Comparison of ENCODE assay signal across 9 cellular contexts in genomic region chr15:45167631-45168205, GRCh38. TPM values are rescaled to one million over a fixed set of nuclear protein-coding genes. Genes with fewer than 3 reads are reported as not detected.
DNase-seq lines count a peak whose midpoint lies in the region; ATAC-seq, FAIRE-seq and TF ChIP-seq lines count a peak whose summit lies in the region.
"Had no signal": no experiment of that assay in that cellular context is flagged by ENCODE, and none has a peak within 500 bp of the region (broad histone marks: within the 10 kb centered on the region; RNA-seq: fewer than 3 reads in every experiment).

No MANE protein-coding gene starts in this region.

- peak overlapping the region; percentile 90; the same call in 1 of the 2 replicates for H3K9ac ChIP-seq in SK-N-SH
- H3K9ac ChIP-seq in HepG2 (ENCODE audit: insufficient read depth, low read depth, low read length) = 0 out of 2 replicates have a peak overlapping the region, but pooled peaks have one; percentile 84

- ATAC-seq in SK-N-SH treated with all-trans-retinoic acid at 6 μM for 48 hours (no peak), HepG2 (no peak)

- H3K27ac ChIP-seq in SK-N-SH (ENCODE audit: low read depth in 2 of 2, low read length in 1 of 2) (peak overlapping the region; percentile 84 to 100; a peak in 3 of 4 replicates), adrenal gland (peak overlapping the region; percentile 74 to 97 (median 94)), HepG2 (ENCODE audit: extremely low read length, insufficient read depth, low read length) (peak overlapping the region; percentile 18), substantia nigra (ENCODE audit: low read depth, low read length, poor library complexity, severe bottlenecking) (peak overlapping the region; percentile 95)

- H3K9me3 ChIP-seq in SK-N-SH (no peaks in the 10 kb centered on the region), adrenal gland (replicated peaks in 1 of 3) (no peaks in the 10 kb centered on the region), HepG2 (ENCODE audit: low read length) (no peaks in the 10 kb centered on the region)

- DNase-seq in SK-N-SH = no peak
- no peak for DNase-seq in adrenal gland
- DNase-seq in HepG2 (ENCODE audit: low spot score) = no peak
- DNase-seq in substantia nigra (lab: John Stamatoyannopoulos, UW) = peak in 1 of 49 donors; percentile 27
- DNase-seq in NCI-H187 treated with DMSO at 0.1 percent for 48 hours (lab: John Stamatoyannopoulos, UW) = no peak
- no peak for DNase-seq in NOMO-1 treated with DMSO at 0.1 percent for 48 hours (lab: John Stamatoyannopoulos, UW; ENCODE audit: unreplicated experiment)
- DNase-seq in stimulated activated CD8-positive, alpha-beta memory T cell treated with anti-CD3 and anti-CD28 coated beads, Interleukin-4, amount 100 ng/mL, for 48 hours = no peak

- H2AFZ ChIP-seq in SK-N-SH (ENCODE audit: low read depth) (no peak overlapping the region), HepG2 (ENCODE audit: low read length) (no peak overlapping the region)

- TF ChIP-seq POLR2A in adrenal gland (IDR thresholded peaks at IDR 0.05) (no peak), HepG2 (IDR thresholded peaks at IDR 0.05; ENCODE audit: insufficient read depth in 1 of 2, low read depth in 2 of 2, low read length in 2 of 2) (no peak)

- 0 out of 2 replicates have a peak overlapping the region, but pooled peaks have one; percentile 88 for H3K4me2 ChIP-seq in SK-N-SH
- no peak overlapping the region for H3K4me2 ChIP-seq in HepG2 (ENCODE audit: low read depth, low read length)

- intact Hi-C loops in adrenal gland (cut with DNase I) = loop anchor here (5.0 to 10.0 kb wide), 4 partner anchors 35 to 237 kb away; a partner anchor contains a TSS
- intact Hi-C loops in HepG2 (cut with micrococcal nuclease; ENCODE audit: unreplicated experiment) = loop anchor here (1.0 kb wide), 2 partner anchors 20 to 31 kb away; partner anchors contain the start of gene SHF

- TF ChIP-seq RAD21 in SK-N-SH (IDR thresholded peaks at IDR 0.05; ENCODE audit: low read length) (no peak), HepG2 (CRISPR knock-in tag; IDR thresholded peaks at IDR 0.05) (no peak)

- H4K20me1 ChIP-seq in SK-N-SH (ENCODE audit: insufficient read depth) = no peaks in the 10 kb centered on the region
- no peaks in the 10 kb centered on the region for H4K20me1 ChIP-seq in HepG2 (ENCODE audit: insufficient read depth, low read length)

- TF ChIP-seq CTCF in SK-N-SH (IDR thresholded peaks at IDR 0.05) (no peak), adrenal gland (IDR thresholded peaks at IDR 0.05) (peak in 1 of 6 experiments; percentile 17), HepG2 (CRISPR knock-in tag; IDR thresholded peaks at IDR 0.05) (no peak)

- CTCF ChIA-PET in SK-N-SH (lab: Yijun Ruan, JAX) = interaction anchor here (0.8 to 5.9 kb wide), 11 partner anchors 8 to 291 kb away, joined by 3 to 31 read pairs (median 8); partner anchors contain the start of gene SHF
- CTCF ChIA-PET in HepG2 (lab: Yijun Ruan, JAX; ENCODE audit: low intra/inter-chr PET ratio, low total read pairs) = no interaction called here

- POLR2A ChIA-PET in SK-N-SH (lab: Yijun Ruan, JAX) (interaction anchor here (0.9 to 5.9 kb wide), 2 partner anchors 11 to 18 kb away, joined by 3 to 97 read pairs; partner anchors contain the start of gene SHF), HepG2 (lab: Yijun Ruan, JAX) (interaction anchor here (0.7 to 2.7 kb wide), 6 partner anchors 10 to 33 kb away, joined by 3 to 13 read pairs (median 4); no protein-coding TSS in a partner anchor)

- H3K4me1 ChIP-seq in SK-N-SH (ENCODE audit: control insufficient read depth in 1 of 2, insufficient read depth in 2 of 2, low read depth in 1 of 2, low read length in 1 of 2) (peaks cover 13 to 68% of the 10 kb centered on the region in 2 experiments), adrenal gland (replicated peaks in 1 of 2) (peaks cover 6 to 19% of the 10 kb centered on the region in 2 donors), HepG2 (ENCODE audit: insufficient read depth, low read length) (peaks cover 37% of the 10 kb centered on the region)

- H3F3A ChIP-seq in SK-N-SH (replicated peaks; ENCODE audit: insufficient read depth) = peaks cover 6% of the 10 kb centered on the region

- H3K79me2 ChIP-seq in SK-N-SH (ENCODE audit: insufficient read depth) (peaks cover 10% of the 10 kb centered on the region; the same call in 1 of the 2 replicates), HepG2 (ENCODE audit: insufficient read depth, low read length) (no peaks in the 10 kb centered on the region)

- 100% methylated on average over 1 of the region's 9 CpGs for WGBS in SK-N-SH (ENCODE audit: low lambda C conversion rate)
- 43 to 68% (median 67%) methylated on average over 3 to 9 of the region's 9 CpGs for WGBS in adrenal gland, 4 donors
- 96% methylated on average over 6 of the region's 9 CpGs for WGBS in HepG2 (ENCODE audit: low lambda C conversion rate)

- H3K27me3 ChIP-seq in SK-N-SH (ENCODE audit: insufficient read depth) (no peaks in the 10 kb centered on the region), adrenal gland (no peaks in the 10 kb centered on the region), HepG2 (ENCODE audit: control insufficient read depth in 1 of 2, insufficient read depth in 2 of 2, low read length in 2 of 2) (no peaks in the 10 kb centered on the region)

- in situ Hi-C loops in HepG2 (cut with HindIII; ENCODE audit: extremely low pct_ligation_motif_present, low pct_unique_long_range_greater_than_20kb) = no loop called here

- no peaks in the 10 kb centered on the region for H3K9me2 ChIP-seq in SK-N-SH

- no peak for FAIRE-seq in HepG2 (lab: Jason Lieb, UNC)
- FAIRE-seq: A204.1 had no signal

- H3K36me3 ChIP-seq in SK-N-SH (replicated peaks in 1 of 2; ENCODE audit: control insufficient read depth in 1 of 2, insufficient read depth in 2 of 2, low read length in 1 of 2) (no peaks in the 10 kb centered on the region), adrenal gland (replicated peaks in 1 of 2) (no peaks in the 10 kb centered on the region), HepG2 (replicated peaks in 1 of 2; ENCODE audit: control insufficient read depth in 1 of 2, insufficient read depth in 2 of 2, low read length in 2 of 2) (peaks cover 3 to 16% of the 10 kb centered on the region in 2 experiments; a peak in 3 of 5 replicates)

- no TSS peak for BruUV-seq in HepG2 (replicated peaks; lab: Mats Ljungman, UMichigan)

- no peak for TF ChIP-seq EP300 in SK-N-SH (IDR thresholded peaks at IDR 0.05; ENCODE audit: borderline replicate concordance in 1 of 2, low read depth in 1 of 2, low read length in 1 of 2)
- no peak for TF ChIP-seq EP300 in HepG2 (IDR thresholded peaks at IDR 0.05; ENCODE audit: low read depth in 2 of 2, low read length in 2 of 2)
- TF ChIP-seq EP300 in HepG2 (CRISPR knock-in tag; IDR thresholded peaks at IDR 0.05; ENCODE audit: borderline replicate concordance) = no peak

- H3K4me3 ChIP-seq in SK-N-SH (ENCODE audit: low read depth in 2 of 2, low read length in 1 of 2) (peak overlapping the region; percentile 54 to 72), adrenal gland (peak overlapping the region in 1 of 4 donors; percentile 66), HepG2 (replicated peaks in 1 of 3; ENCODE audit: insufficient read depth in 1 of 3, low read depth in 2 of 3, low read length in 3 of 3) (peak overlapping the region in 2 of 3 experiments; percentile 69 to 76; a peak in 3 of 6 replicates)

RNA-seq across cellular contexts. Expression of gene SHF, which starts 20.0 kb away (rescaled TPM):
- polyA plus RNA-seq in SK-N-SH (2012; rRNA removed) (4.4 and 5.5 TPM in 2 replicates), adrenal gland (10 to 100 TPM in 2 of 3 donors, 1 to 10 TPM in 1; 5.7 to 30.0 (median 19.2) TPM), HepG2 (2011; rRNA removed) (20.9 and 21.4 TPM in 2 replicates)
- polyA plus RNA-seq in SK-N-SH (2012; cell fraction: cytosol; rRNA removed) = 3.3 and 4.2 TPM in 2 replicates
- polyA plus RNA-seq in SK-N-SH (2012; cell fraction: nucleus; rRNA removed) = 4.8 and 7.5 TPM in 2 replicates
- total RNA-seq in adrenal gland (10 to 100 TPM; 10.6 to 23.4 (median 17.3) TPM), HepG2 (2016; rRNA removed; fragmentation: Illumina TruSeq; extraction: Trizol) (16.8 and 25.5 TPM in 2 replicates)
- 12.8 and 14.1 TPM in 2 replicates for total RNA-seq in HepG2 (2016; cell fraction: cytosol; rRNA removed; fragmentation: Illumina TruSeq; extraction: Trizol; ENCODE audit: low read depth)
- 14.2 and 23.0 TPM in 2 replicates for total RNA-seq in HepG2 (2016; cell fraction: insoluble cytoplasmic fraction; rRNA removed; fragmentation: Illumina TruSeq; extraction: Trizol)
- total RNA-seq in HepG2 (2016; cell fraction: membrane; rRNA removed; fragmentation: Illumina TruSeq; extraction: Trizol) = 21.8 and 26.1 TPM in 2 replicates
- total RNA-seq in HepG2 (2016; cell fraction: nucleus; rRNA removed; fragmentation: Illumina TruSeq; extraction: Trizol) = 19.6 and 27.1 TPM in 2 replicates
- polyA plus RNA-seq in HepG2 (2011; cell fraction: cytosol; rRNA removed) = 13.0 and 16.7 TPM in 2 replicates
- polyA plus RNA-seq in HepG2 (2011; cell fraction: nucleus; rRNA removed) = 19.6 and 22.5 TPM in 2 replicates
- 20.3 and 23.9 TPM in 2 replicates for polyA plus RNA-seq in HepG2 (2012)
- 15.0 and 15.7 TPM in 2 replicates for polyA plus RNA-seq in HepG2 (2016; cell fraction: cytosol; fragmentation: Illumina TruSeq; extraction: Trizol; ENCODE audit: low read depth)
- 20.8 and 23.0 TPM in 2 replicates for polyA plus RNA-seq in HepG2 (2016; cell fraction: insoluble cytoplasmic fraction; fragmentation: Illumina TruSeq; extraction: Trizol; ENCODE audit: low read depth)
- 19.3 and 22.0 TPM in 2 replicates for polyA plus RNA-seq in HepG2 (2016; cell fraction: membrane; fragmentation: Illumina TruSeq; extraction: Trizol; ENCODE audit: low read depth)
- 27.9 and 28.2 TPM in 2 replicates for polyA plus RNA-seq in HepG2 (2016; cell fraction: nucleus; fragmentation: Illumina TruSeq; extraction: Trizol; ENCODE audit: insufficient read depth, low read depth)
- polyA minus RNA-seq in HepG2 (2011; rRNA and poly(A)+ RNA removed; ENCODE audit: low replicate concordance) = 3.7 and 33.1 TPM in 2 replicates
- polyA minus RNA-seq in HepG2 (2011; cell fraction: cytosol; rRNA and poly(A)+ RNA removed) = 10.0 and 13.8 TPM in 2 replicates
- polyA minus RNA-seq in HepG2 (2011; cell fraction: nucleus; rRNA and poly(A)+ RNA removed) = 18.3 and 18.9 TPM in 2 replicates

RNA-seq across cellular contexts. Expression of gene DUOX1, which starts 37.9 kb away (rescaled TPM):
- polyA plus RNA-seq in SK-N-SH (2012; rRNA removed) = not detected in 2 replicates
- under 0.01 and 0.01 TPM in 2 replicates for polyA plus RNA-seq in SK-N-SH (2012; cell fraction: cytosol; rRNA removed)
- polyA plus RNA-seq in SK-N-SH (2012; cell fraction: nucleus; rRNA removed) = 0.01 and 0.04 TPM in 2 replicates
- total RNA-seq in adrenal gland = 10 to 100 TPM in 7 of 8 donors, 1 to 10 TPM in 1; 8.2 to 98.8 (median 24.2) TPM
- polyA plus RNA-seq in adrenal gland = 10 to 100 TPM in 2 of 3 donors, 1 to 10 TPM in 1; 2.5 to 23.7 (median 14.2) TPM
- total RNA-seq in HepG2 (2016; rRNA removed; fragmentation: Illumina TruSeq; extraction: Trizol) = not detected in 2 replicates
- total RNA-seq in HepG2 (2016; cell fraction: cytosol; rRNA removed; fragmentation: Illumina TruSeq; extraction: Trizol; ENCODE audit: low read depth) = not detected in 2 replicates
- not detected in 2 replicates for total RNA-seq in HepG2 (2016; cell fraction: insoluble cytoplasmic fraction; rRNA removed; fragmentation: Illumina TruSeq; extraction: Trizol)
- not detected in 2 replicates for total RNA-seq in HepG2 (2016; cell fraction: membrane; rRNA removed; fragmentation: Illumina TruSeq; extraction: Trizol)
- total RNA-seq in HepG2 (2016; cell fraction: nucleus; rRNA removed; fragmentation: Illumina TruSeq; extraction: Trizol) = not detected in 2 replicates
- polyA plus RNA-seq in HepG2 (2011; rRNA removed) = 0.03 TPM in 1 of 2 replicates, not detected in the other
- not detected in 2 replicates for polyA plus RNA-seq in HepG2 (2011; cell fraction: cytosol; rRNA removed)
- 0.03 TPM in 1 of 2 replicates, not detected in the other for polyA plus RNA-seq in HepG2 (2011; cell fraction: nucleus; rRNA removed)
- polyA plus RNA-seq in HepG2 (2012) = 0.28 and 0.65 TPM in 2 replicates
- polyA plus RNA-seq in HepG2 (2016; cell fraction: cytosol; fragmentation: Illumina TruSeq; extraction: Trizol; ENCODE audit: low read depth) = not detected in 2 replicates
- 0.13 TPM in 1 of 2 replicates, not detected in the other for polyA plus RNA-seq in HepG2 (2016; cell fraction: insoluble cytoplasmic fraction; fragmentation: Illumina TruSeq; extraction: Trizol; ENCODE audit: low read depth)
- polyA plus RNA-seq in HepG2 (2016; cell fraction: membrane; fragmentation: Illumina TruSeq; extraction: Trizol; ENCODE audit: low read depth) = not detected in 2 replicates
- polyA plus RNA-seq in HepG2 (2016; cell fraction: nucleus; fragmentation: Illumina TruSeq; extraction: Trizol; ENCODE audit: insufficient read depth, low read depth) = not detected in 2 replicates
- 0.47 TPM in 1 of 2 replicates, not detected in the other for polyA minus RNA-seq in HepG2 (2011; rRNA and poly(A)+ RNA removed; ENCODE audit: low replicate concordance)
- polyA minus RNA-seq in HepG2 (2011; cell fraction: cytosol; rRNA and poly(A)+ RNA removed) = not detected in 2 replicates
- polyA minus RNA-seq in HepG2 (2011; cell fraction: nucleus; rRNA and poly(A)+ RNA removed) = not detected in 2 replicates

RNA-seq across cellular contexts. Expression of gene DUOXA1, which starts 38.0 kb away (rescaled TPM):
- polyA plus RNA-seq in SK-N-SH (2012; rRNA removed) (0.02 TPM in 1 of 2 replicates, not detected in the other), adrenal gland (1 to 10 TPM in 2 of 3 donors, under 1 TPM in 1; 0.81 to 5.1 (median 2.9) TPM), HepG2 (2011; rRNA removed) (0.10 TPM in 1 of 2 replicates, not detected in the other)
- polyA plus RNA-seq in SK-N-SH (2012; cell fraction: cytosol; rRNA removed) = 0.01 and 0.09 TPM in 2 replicates
- 0.44 and 1.2 TPM in 2 replicates for polyA plus RNA-seq in SK-N-SH (2012; cell fraction: nucleus; rRNA removed)
- total RNA-seq in adrenal gland (10 to 100 TPM in 2 of 8 donors, 1 to 10 TPM in 6; 1.9 to 21.3 (median 6.1) TPM), HepG2 (2016; rRNA removed; fragmentation: Illumina TruSeq; extraction: Trizol) (not detected in 2 replicates)
- total RNA-seq in HepG2 (2016; cell fraction: cytosol; rRNA removed; fragmentation: Illumina TruSeq; extraction: Trizol; ENCODE audit: low read depth) = not detected in 2 replicates
- not detected in 2 replicates for total RNA-seq in HepG2 (2016; cell fraction: insoluble cytoplasmic fraction; rRNA removed; fragmentation: Illumina TruSeq; extraction: Trizol)
- total RNA-seq in HepG2 (2016; cell fraction: membrane; rRNA removed; fragmentation: Illumina TruSeq; extraction: Trizol) = not detected in 2 replicates
- not detected in 2 replicates for total RNA-seq in HepG2 (2016; cell fraction: nucleus; rRNA removed; fragmentation: Illumina TruSeq; extraction: Trizol)
- polyA plus RNA-seq in HepG2 (2011; cell fraction: cytosol; rRNA removed) = 0.03 and 0.07 TPM in 2 replicates
- 0.14 TPM in 1 of 2 replicates, not detected in the other for polyA plus RNA-seq in HepG2 (2011; cell fraction: nucleus; rRNA removed)
- 0.19 TPM in 1 of 2 replicates, not detected in the other for polyA plus RNA-seq in HepG2 (2012)
- polyA plus RNA-seq in HepG2 (2016; cell fraction: cytosol; fragmentation: Illumina TruSeq; extraction: Trizol; ENCODE audit: low read depth) = not detected in 2 replicates
- polyA plus RNA-seq in HepG2 (2016; cell fraction: insoluble cytoplasmic fraction; fragmentation: Illumina TruSeq; extraction: Trizol; ENCODE audit: low read depth) = not detected in 2 replicates
- polyA plus RNA-seq in HepG2 (2016; cell fraction: membrane; fragmentation: Illumina TruSeq; extraction: Trizol; ENCODE audit: low read depth) = not detected in 2 replicates
- polyA plus RNA-seq in HepG2 (2016; cell fraction: nucleus; fragmentation: Illumina TruSeq; extraction: Trizol; ENCODE audit: insufficient read depth, low read depth) = not detected in 2 replicates
- polyA minus RNA-seq in HepG2 (2011; rRNA and poly(A)+ RNA removed; ENCODE audit: low replicate concordance) = 0.14 TPM in 2 replicates
- not detected in 2 replicates for polyA minus RNA-seq in HepG2 (2011; cell fraction: cytosol; rRNA and poly(A)+ RNA removed)
- polyA minus RNA-seq in HepG2 (2011; cell fraction: nucleus; rRNA and poly(A)+ RNA removed) = not detected in 2 replicates

RNA-seq across cellular contexts. Expression of gene DUOXA2, which starts 53.6 kb away (rescaled TPM):
- not detected in 2 replicates for polyA plus RNA-seq in SK-N-SH (2012; rRNA removed)
- polyA plus RNA-seq in SK-N-SH (2012; cell fraction: cytosol; rRNA removed) = not detected in 2 replicates
- not detected in 2 replicates for polyA plus RNA-seq in SK-N-SH (2012; cell fraction: nucleus; rRNA removed)
- total RNA-seq in adrenal gland = 1 to 10 TPM in 3 of 8 donors, under 1 TPM in 1, not detected in 4; 0.87 to 4.1 (median 1.4) TPM
- polyA plus RNA-seq in adrenal gland = under 1 TPM; 0.11 to 0.84 (median 0.48) TPM
- total RNA-seq in HepG2 (2016; rRNA removed; fragmentation: Illumina TruSeq; extraction: Trizol) = not detected in 2 replicates
- not detected in 2 replicates for total RNA-seq in HepG2 (2016; cell fraction: cytosol; rRNA removed; fragmentation: Illumina TruSeq; extraction: Trizol; ENCODE audit: low read depth)
- not detected in 2 replicates for total RNA-seq in HepG2 (2016; cell fraction: insoluble cytoplasmic fraction; rRNA removed; fragmentation: Illumina TruSeq; extraction: Trizol)
- not detected in 2 replicates for total RNA-seq in HepG2 (2016; cell fraction: membrane; rRNA removed; fragmentation: Illumina TruSeq; extraction: Trizol)
- not detected in 2 replicates for total RNA-seq in HepG2 (2016; cell fraction: nucleus; rRNA removed; fragmentation: Illumina TruSeq; extraction: Trizol)
- 0.32 and 0.61 TPM in 2 replicates for polyA plus RNA-seq in HepG2 (2011; rRNA removed)
- polyA plus RNA-seq in HepG2 (2011; cell fraction: cytosol; rRNA removed) = 0.27 TPM in 2 replicates
- 0.90 and 1.2 TPM in 2 replicates for polyA plus RNA-seq in HepG2 (2011; cell fraction: nucleus; rRNA removed)
- polyA plus RNA-seq in HepG2 (2012) = 0.12 and 0.71 TPM in 2 replicates
- polyA plus RNA-seq in HepG2 (2016; cell fraction: cytosol; fragmentation: Illumina TruSeq; extraction: Trizol; ENCODE audit: low read depth) = not detected in 2 replicates
- polyA plus RNA-seq in HepG2 (2016; cell fraction: insoluble cytoplasmic fraction; fragmentation: Illumina TruSeq; extraction: Trizol; ENCODE audit: low read depth) = not detected in 2 replicates
- not detected in 2 replicates for polyA plus RNA-seq in HepG2 (2016; cell fraction: membrane; fragmentation: Illumina TruSeq; extraction: Trizol; ENCODE audit: low read depth)
- polyA plus RNA-seq in HepG2 (2016; cell fraction: nucleus; fragmentation: Illumina TruSeq; extraction: Trizol; ENCODE audit: insufficient read depth, low read depth) = not detected in 2 replicates
- polyA minus RNA-seq in HepG2 (2011; rRNA and poly(A)+ RNA removed; ENCODE audit: low replicate concordance) = 0.32 TPM in 1 of 2 replicates, not detected in the other
- polyA minus RNA-seq in HepG2 (2011; cell fraction: cytosol; rRNA and poly(A)+ RNA removed) = not detected in 2 replicates
- polyA minus RNA-seq in HepG2 (2011; cell fraction: nucleus; rRNA and poly(A)+ RNA removed) = 0.37 TPM in 1 of 2 replicates, not detected in the other

RNA-seq across cellular contexts. Expression of gene DUOX2, which starts 53.7 kb away (rescaled TPM):
- 0.02 TPM in 1 of 2 replicates, not detected in the other for polyA plus RNA-seq in SK-N-SH (2012; rRNA removed)
- under 0.01 and 0.01 TPM in 2 replicates for polyA plus RNA-seq in SK-N-SH (2012; cell fraction: cytosol; rRNA removed)
- 0.02 TPM in 2 replicates for polyA plus RNA-seq in SK-N-SH (2012; cell fraction: nucleus; rRNA removed)
- 10 to 100 TPM in 1 of 8 donors, 1 to 10 TPM in 4, under 1 TPM in 3; 0.28 to 18.5 (median 1.8) TPM for total RNA-seq in adrenal gland
- polyA plus RNA-seq in adrenal gland = 1 to 10 TPM; 1.1 to 1.7 (median 1.3) TPM
- total RNA-seq in HepG2 (2016; rRNA removed; fragmentation: Illumina TruSeq; extraction: Trizol) = not detected in 2 replicates
- not detected in 2 replicates for total RNA-seq in HepG2 (2016; cell fraction: cytosol; rRNA removed; fragmentation: Illumina TruSeq; extraction: Trizol; ENCODE audit: low read depth)
- not detected in 2 replicates for total RNA-seq in HepG2 (2016; cell fraction: insoluble cytoplasmic fraction; rRNA removed; fragmentation: Illumina TruSeq; extraction: Trizol)
- total RNA-seq in HepG2 (2016; cell fraction: membrane; rRNA removed; fragmentation: Illumina TruSeq; extraction: Trizol) = not detected in 2 replicates
- total RNA-seq in HepG2 (2016; cell fraction: nucleus; rRNA removed; fragmentation: Illumina TruSeq; extraction: Trizol) = not detected in 2 replicates
- polyA plus RNA-seq in HepG2 (2011; rRNA removed) = 0.08 and 0.27 TPM in 2 replicates
- 0.04 and 0.06 TPM in 2 replicates for polyA plus RNA-seq in HepG2 (2011; cell fraction: cytosol; rRNA removed)
- 1.3 and 1.5 TPM in 2 replicates for polyA plus RNA-seq in HepG2 (2011; cell fraction: nucleus; rRNA removed)
- polyA plus RNA-seq in HepG2 (2012) = 0.09 and 0.39 TPM in 2 replicates
- polyA plus RNA-seq in HepG2 (2016; cell fraction: cytosol; fragmentation: Illumina TruSeq; extraction: Trizol; ENCODE audit: low read depth) = not detected in 2 replicates
- not detected in 2 replicates for polyA plus RNA-seq in HepG2 (2016; cell fraction: insoluble cytoplasmic fraction; fragmentation: Illumina TruSeq; extraction: Trizol; ENCODE audit: low read depth)
- polyA plus RNA-seq in HepG2 (2016; cell fraction: membrane; fragmentation: Illumina TruSeq; extraction: Trizol; ENCODE audit: low read depth) = not detected in 2 replicates
- not detected in 2 replicates for polyA plus RNA-seq in HepG2 (2016; cell fraction: nucleus; fragmentation: Illumina TruSeq; extraction: Trizol; ENCODE audit: insufficient read depth, low read depth)
- polyA minus RNA-seq in HepG2 (2011; rRNA and poly(A)+ RNA removed; ENCODE audit: low replicate concordance) = 0.02 and 0.16 TPM in 2 replicates
- 0.09 and 0.30 TPM in 2 replicates for polyA minus RNA-seq in HepG2 (2011; cell fraction: cytosol; rRNA and poly(A)+ RNA removed)
- polyA minus RNA-seq in HepG2 (2011; cell fraction: nucleus; rRNA and poly(A)+ RNA removed) = 0.39 and 0.62 TPM in 2 replicates

Comparison
In these comparisons a context has a peak if more than half of its experiments do, and no peak if none do; other contexts are left out.
1. H3K27ac ChIP-seq: peak in every context shown above with its lines; median percentile 95 in substantia nigra; 94 in adrenal gland; 92 in SK-N-SH; 18 in HepG2.